1 cellular context compared by ENCODE assay signal in genomic region chr16:30644334-30644830, GRCh38.
TF ChIP-seq lines count a peak whose summit lies in the region.

No MANE protein-coding gene starts in this region.

TF ChIP-seq in HepG2, 621 proteins besides CTCF, POLR2A, EP300 and RAD21 (continued from another document):
- TF ChIP-seq AHDC1 (CRISPR knock-in tag; IDR thresholded peaks at IDR 0.05; ENCODE audit: borderline replicate concordance) (no peak), ZNF18 (CRISPR knock-in tag; IDR thresholded peaks at IDR 0.05; ENCODE audit: insufficient replicate concordance) (peak; percentile 59), NR2F6 (IDR thresholded peaks at IDR 0.05) (0 out of 2 replicates have a peak, but pooled peaks have one; percentile 6), NR2F6 (CRISPR knock-in tag; IDR thresholded peaks at IDR 0.05) (no peak), EHMT2 (IDR thresholded peaks at IDR 0.05; ENCODE audit: borderline replicate concordance, low read depth, low read length) (no peak), ZNF674 (CRISPR knock-in tag; IDR thresholded peaks at IDR 0.05; ENCODE audit: low read depth) (no peak), ZNF121 (CRISPR knock-in tag; IDR thresholded peaks at IDR 0.05) (peak; percentile 98), ZNF883 (CRISPR knock-in tag; IDR thresholded peaks at IDR 0.05; ENCODE audit: not compliant biosample characterization) (no peak), ZSCAN20 (CRISPR knock-in tag; IDR thresholded peaks at IDR 0.05; ENCODE audit: borderline replicate concordance) (no peak), MTF2 (CRISPR knock-in tag; IDR thresholded peaks at IDR 0.05; ENCODE audit: borderline replicate concordance) (no peak), ZNF34 (CRISPR knock-in tag; IDR thresholded peaks at IDR 0.05; ENCODE audit: borderline replicate concordance) (no peak), ZNF430 (CRISPR knock-in tag; IDR thresholded peaks at IDR 0.05) (0 out of 2 replicates have a peak, but pooled peaks have one; percentile 6), YEATS2 (CRISPR knock-in tag; IDR thresholded peaks at IDR 0.05; ENCODE audit: borderline replicate concordance) (no peak)
